In the genomic region with DNA sequence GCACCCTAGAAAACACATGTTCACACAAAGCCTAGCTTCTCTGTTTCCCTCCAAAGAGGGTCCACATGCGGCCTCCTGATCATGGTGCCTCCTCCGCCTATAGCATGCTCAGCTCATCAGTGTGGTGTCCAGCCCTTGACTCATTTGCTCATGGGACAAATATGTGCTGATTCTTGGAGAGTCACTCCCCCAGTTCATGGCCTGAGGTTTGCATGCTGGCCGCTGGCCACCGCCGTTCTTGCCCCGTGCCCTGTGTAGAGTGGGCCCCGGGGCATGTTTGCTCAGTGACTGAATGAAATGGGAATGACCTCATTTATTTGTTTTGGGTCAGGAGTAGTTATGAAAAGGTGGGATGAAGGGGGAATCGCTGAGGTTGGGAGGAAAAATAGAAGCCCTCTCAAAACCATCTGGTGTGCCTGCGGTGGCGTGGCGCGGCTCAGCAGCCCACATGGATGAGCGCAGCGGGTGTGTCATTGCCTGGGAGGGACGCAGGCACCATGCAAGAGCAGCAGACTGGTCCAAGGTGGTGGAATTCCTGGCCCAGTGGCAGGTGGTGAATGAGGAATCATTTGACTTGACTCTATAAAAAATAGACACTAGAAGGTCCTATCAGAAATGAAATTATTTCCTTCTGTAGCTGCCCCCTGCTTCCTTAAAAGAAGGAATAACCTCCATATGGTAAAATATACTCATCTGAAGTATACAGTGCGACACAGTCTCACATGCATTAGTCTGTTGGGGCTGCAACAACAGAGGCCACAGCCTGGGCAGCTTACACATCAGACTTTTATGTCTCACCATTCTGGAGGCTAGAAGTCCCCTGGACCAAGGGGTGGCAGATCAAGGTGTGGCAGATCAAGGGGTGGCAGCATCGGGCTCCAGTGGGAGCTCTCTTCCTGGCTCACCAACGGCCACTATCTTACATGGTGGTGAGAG, we compare ENCODE assay signal across 1 cellular context.
TF ChIP-seq lines count a peak whose summit lies in the region.

No MANE protein-coding gene starts in this region.

TF ChIP-seq in HEK293, 187 proteins besides CTCF, POLR2A, EP300 and RAD21 (continued from another document):
- TF ChIP-seq ZBTB49 (tag by site-specific recombination; IDR thresholded peaks at IDR 0.05; ENCODE audit: low read depth) (no peak), ZNF660 (tag by site-specific recombination; IDR thresholded peaks at IDR 0.05) (no peak), ZNF335 (tag by site-specific recombination; conservative IDR thresholded peaks at IDR 0.05) (peak; percentile 35; the same call in 1 of the 2 replicates), ZNF549 (tag by site-specific recombination; IDR thresholded peaks at IDR 0.05) (no peak), ZNF707 (tag by site-specific recombination; IDR thresholded peaks at IDR 0.05) (no peak), ZNF391 (tag by site-specific recombination; IDR thresholded peaks at IDR 0.05; ENCODE audit: borderline replicate concordance, low read depth) (no peak), TRIM28 (IDR thresholded peaks at IDR 0.05; ENCODE audit: borderline replicate concordance, low read length) (no peak), ZNF548 (tag by site-specific recombination; IDR thresholded peaks at IDR 0.05) (no peak), ZNF341 (tag by site-specific recombination; IDR thresholded peaks at IDR 0.05; ENCODE audit: low read depth) (peak; percentile 77), ZNF76 (tag by site-specific recombination; IDR thresholded peaks at IDR 0.05; ENCODE audit: borderline replicate concordance, low read depth) (no peak), PRDM2 (tag by site-specific recombination; IDR thresholded peaks at IDR 0.05; ENCODE audit: borderline replicate concordance) (no peak), GFI1B (tag by site-specific recombination; IDR thresholded peaks at IDR 0.05) (no peak)
- TF ChIP-seq, protein P1, sequence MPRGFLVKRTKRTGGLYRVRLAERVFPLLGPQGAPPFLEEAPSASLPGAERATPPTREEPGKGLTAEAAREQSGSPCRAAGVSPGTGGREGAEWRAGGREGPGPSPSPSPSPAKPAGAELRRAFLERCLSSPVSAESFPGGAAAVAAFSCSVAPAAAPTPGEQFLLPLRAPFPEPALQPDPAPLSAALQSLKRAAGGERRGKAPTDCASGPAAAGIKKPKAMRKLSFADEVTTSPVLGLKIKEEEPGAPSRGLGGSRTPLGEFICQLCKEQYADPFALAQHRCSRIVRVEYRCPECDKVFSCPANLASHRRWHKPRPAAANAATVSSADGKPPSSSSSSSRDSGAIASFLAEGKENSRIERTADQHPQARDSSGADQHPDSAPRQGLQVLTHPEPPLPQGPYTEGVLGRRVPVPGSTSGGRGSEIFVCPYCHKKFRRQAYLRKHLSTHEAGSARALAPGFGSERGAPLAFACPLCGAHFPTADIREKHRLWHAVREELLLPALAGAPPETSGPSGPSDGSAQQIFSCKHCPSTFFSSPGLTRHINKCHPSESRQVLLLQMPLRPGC (tag by site-specific recombination; IDR thresholded peaks at IDR 0.05) = 0 out of 2 replicates have a peak, but pooled peaks have one; percentile 66
